ENCODE assay signal across 8 cellular contexts in genomic region chr4:2411786-2412510, GRCh38. TPM values are rescaled to one million over a fixed set of nuclear protein-coding genes. Genes with fewer than 3 reads are reported as not detected.
A peak's percentile ranks its signal among the peaks of the same experiment; 100 is the strongest.
DNase-seq lines count a peak whose midpoint lies in the region; ATAC-seq and TF ChIP-seq lines count a peak whose summit lies in the region.

No MANE protein-coding gene starts in this region.

- TF ChIP-seq CTCF in GM20000 (IDR thresholded peaks at IDR 0.05; ENCODE audit: extremely low read depth, missing control alignments) (no peak), esophagus muscularis mucosa (IDR thresholded peaks at IDR 0.05) (no peak)

- peak; percentile 76 for ATAC-seq in stimulated activated memory B cell treated with anti-CD40 and anti-IgM and Interleukin-4, amounts not matched to agents 10 μg/mL and 1 μg/mL and 100 μg/mL, for 72 hours

- no peak overlapping the region for H3K27ac ChIP-seq in SK-N-MC
- peak overlapping the region; percentile 89 for H3K27ac ChIP-seq in effector memory CD4-positive, alpha-beta T cell (ENCODE audit: insufficient read depth, low read length, poor library complexity, severe bottlenecking)
- peak overlapping the region in 2 of 4 donors; percentile 53 to 70 for H3K27ac ChIP-seq in esophagus muscularis mucosa (replicated peaks in 1 of 4)

- no peaks in the 10 kb centered on the region for H3K36me3 ChIP-seq in SK-N-MC (ENCODE audit: insufficient read depth, low read length)
- H3K36me3 ChIP-seq in effector memory CD4-positive, alpha-beta T cell (ENCODE audit: control insufficient read depth, insufficient read depth, low read length): no peaks in the 10 kb centered on the region
- H3K36me3 ChIP-seq in esophagus muscularis mucosa: no peaks in the 10 kb centered on the region

- intact Hi-C loops in esophagus muscularis mucosa (cut with DNase I) (loop anchor here (10.0 kb wide), 1 partner anchor 553 kb away; the partner anchor contains the start of genes GRK4 and NOP14), posterior vena cava (cut with DNase I) (loop anchor here in 1 of 2 donors (10.0 kb wide), 1 partner anchor 147 kb away; the partner anchor contains the start of gene MXD4)

- H3K4me1 Mint-ChIP-seq in stimulated activated memory B cell treated with anti-CD40 and anti-IgM and Interleukin-4, amounts not matched to agents 10 μg/mL and 1 μg/mL and 100 μg/mL, for 72 hours: peaks cover 38% of the 10 kb centered on the region

- H3K4me1 ChIP-seq in effector memory CD4-positive, alpha-beta T cell (ENCODE audit: control insufficient read depth, insufficient read depth, low read length, poor library complexity, severe bottlenecking): peaks cover 60% of the 10 kb centered on the region
- peaks cover 29 to 39% (median 38%) of the 10 kb centered on the region in 4 donors for H3K4me1 ChIP-seq in esophagus muscularis mucosa

- H3K9me3 Mint-ChIP-seq in stimulated activated memory B cell treated with anti-CD40 and anti-IgM and Interleukin-4, amounts not matched to agents 10 μg/mL and 1 μg/mL and 100 μg/mL, for 72 hours: no peaks in the 10 kb centered on the region

- peak; percentile 72 for DNase-seq in GM20000 (ENCODE audit: low spot score)
- no peak for DNase-seq in SK-N-MC (ENCODE audit: low read depth, low spot score)
- DNase-seq in effector memory CD4-positive, alpha-beta T cell: no peak
- DNase-seq in esophagus muscularis mucosa (ENCODE audit: extremely low spot score): no peak
- no peak for DNase-seq in SHP77 treated with DMSO at 0.1 percent for 48 hours (lab: John Stamatoyannopoulos, UW)
- no peak for DNase-seq in posterior vena cava (ENCODE audit: low spot score)
- no peak for DNase-seq in OCI-M2 (lab: John Stamatoyannopoulos, UW; ENCODE audit: unreplicated experiment)

- H3K27me3 Mint-ChIP-seq in stimulated activated memory B cell treated with anti-CD40 and anti-IgM and Interleukin-4, amounts not matched to agents 10 μg/mL and 1 μg/mL and 100 μg/mL, for 72 hours: peaks cover 26% of the 10 kb centered on the region

- WGBS in esophagus muscularis mucosa: 84% methylated on average over 12 of the region's 14 CpGs

- H3K9me3 ChIP-seq in SK-N-MC (ENCODE audit: low read depth, low read length) (no peaks in the 10 kb centered on the region), esophagus muscularis mucosa (no peaks in the 10 kb centered on the region)
- H3K9me3 ChIP-seq in effector memory CD4-positive, alpha-beta T cell (ENCODE audit: control insufficient read depth, low read length): no peaks in the 10 kb centered on the region

- H3K27me3 ChIP-seq in effector memory CD4-positive, alpha-beta T cell (replicated peaks; ENCODE audit: control insufficient read depth, insufficient read depth, low read length, poor library complexity, severe bottlenecking): no peaks in the 10 kb centered on the region
- H3K27me3 ChIP-seq in esophagus muscularis mucosa: peaks cover 0 to 22% (median 0%) of the 10 kb centered on the region in 4 donors

- no peaks in the 10 kb centered on the region for H3K36me3 Mint-ChIP-seq in stimulated activated memory B cell treated with anti-CD40 and anti-IgM and Interleukin-4, amounts not matched to agents 10 μg/mL and 1 μg/mL and 100 μg/mL, for 72 hours

- peak overlapping the region; percentile 90 for H3K27ac Mint-ChIP-seq in stimulated activated memory B cell treated with anti-CD40 and anti-IgM and Interleukin-4, amounts not matched to agents 10 μg/mL and 1 μg/mL and 100 μg/mL, for 72 hours

- peak overlapping the region; percentile 76; the same call in 1 of the 2 replicates for H3K4me3 ChIP-seq in SK-N-MC
- H3K4me3 ChIP-seq in effector memory CD4-positive, alpha-beta T cell (ENCODE audit: insufficient read depth, low read depth, low read length, poor library complexity, severe bottlenecking): peak overlapping the region; percentile 37
- no peak overlapping the region for H3K4me3 ChIP-seq in esophagus muscularis mucosa

- no peak overlapping the region for H3K4me3 Mint-ChIP-seq in stimulated activated memory B cell treated with anti-CD40 and anti-IgM and Interleukin-4, amounts not matched to agents 10 μg/mL and 1 μg/mL and 100 μg/mL, for 72 hours

- H3K9ac ChIP-seq in SK-N-MC (ENCODE audit: insufficient read length): no peak overlapping the region

- TF ChIP-seq POLR2A in esophagus muscularis mucosa (IDR thresholded peaks at IDR 0.05; ENCODE audit: low read depth): no peak

- TF ChIP-seq EP300 in esophagus muscularis mucosa (IDR thresholded peaks at IDR 0.05): no peak

RNA-seq across cellular contexts. Expression of gene ZFYVE28, which starts 6.5 kb away (rescaled TPM):
- total RNA-seq in esophagus muscularis mucosa: 10 to 100 TPM in 2 of 4 donors, 1 to 10 TPM in 2; 4.5 to 13.4 (median 8.4) TPM
- 1 to 10 TPM; 7.4 to 8.4 TPM for total RNA-seq in posterior vena cava

RNA-seq across cellular contexts. Expression of gene CFAP99, which starts 6.8 kb away (rescaled TPM):
- total RNA-seq in esophagus muscularis mucosa (1 to 10 TPM in 1 of 4 donors, not detected in 3; 1.5 TPM), posterior vena cava (not detected)

RNA-seq across cellular contexts. Expression of gene RNF4, which starts 57.0 kb away (rescaled TPM):
- total RNA-seq in esophagus muscularis mucosa (10 to 100 TPM; 33.2 to 49.0 (median 40.7) TPM), posterior vena cava (10 to 100 TPM; 38.7 to 38.9 TPM)

Comparison
In these comparisons a context has a peak if more than half of its experiments do, and no peak if none do; other contexts are left out.
1. H3K4me3 ChIP-seq: peak in SK-N-MC (single experiment) and effector memory CD4-positive, alpha-beta T cell (single experiment); none in esophagus muscularis mucosa (0 of 4).